ENCODE assay signal across 18 cellular contexts in genomic region chr2:190412971-190413370, GRCh38. TPM values are rescaled to one million over a fixed set of nuclear protein-coding genes. Genes with fewer than 3 reads are reported as not detected.
DNase-seq lines count a peak whose midpoint lies in the region; ATAC-seq and TF ChIP-seq lines count a peak whose summit lies in the region.
"Had no signal": no experiment of that assay in that cellular context is flagged by ENCODE, and none has a peak within 500 bp of the region (broad histone marks: within the 10 kb centered on the region; RNA-seq: fewer than 3 reads in every experiment).

No MANE protein-coding gene starts in this region.

- in situ Hi-C loops in mammary epithelial cell (cut with MboI; ENCODE audit: low sequenced_read_pairs in 2 of 2), result no loop called here

- peaks cover 24% of the 10 kb centered on the region for H3K79me2 ChIP-seq in mammary epithelial cell (ENCODE audit: insufficient read depth, low read length)

- no peaks in the 10 kb centered on the region for H3K27me3 Mint-ChIP-seq in CD8-positive, alpha-beta T cell (ENCODE audit: low read depth)
- H3K27me3 Mint-ChIP-seq in naive B cell, result no peaks in the 10 kb centered on the region

- WGBS in mammary epithelial cell (ENCODE audit: low coverage, missing lambda C conversion rate), result 18% methylated on average over 2 of the region's 3 CpGs

- no peaks in the 10 kb centered on the region for H3K36me3 ChIP-seq in CD8-positive, alpha-beta T cell (ENCODE audit: insufficient read depth, low read length)
- H3K36me3 ChIP-seq in HEK293 (ENCODE audit: control insufficient read depth in 2 of 2, insufficient read depth in 1 of 2, low read length in 2 of 2), result no peaks in the 10 kb centered on the region
- H3K36me3 ChIP-seq in mammary epithelial cell (ENCODE audit: insufficient read depth, low read length), result no peaks in the 10 kb centered on the region
- no peaks in the 10 kb centered on the region for H3K36me3 ChIP-seq in colonic mucosa
- H3K36me3 ChIP-seq: BE2C, left lung, upper lobe of right lung had no signal

- dilution Hi-C loops in mammary epithelial cell (cut with HindIII; ENCODE audit: low sequenced_read_pairs), result no loop called here

- H3K4me1 ChIP-seq in CD8-positive, alpha-beta T cell (ENCODE audit: insufficient read depth, low read length), result peaks cover 86% of the 10 kb centered on the region
- H3K4me1 ChIP-seq in HEK293 (ENCODE audit: control insufficient read depth, insufficient read depth, low read length) (peaks cover 12% of the 10 kb centered on the region), mammary epithelial cell (ENCODE audit: insufficient read depth, low read length) (peaks cover 35% of the 10 kb centered on the region), colonic mucosa (peaks cover 16% of the 10 kb centered on the region)

- no peak for TF ChIP-seq CTCF in CD8-positive, alpha-beta T cell (IDR thresholded peaks at IDR 0.05)
- no peak for TF ChIP-seq CTCF in HEK293 (tag by site-specific recombination; IDR thresholded peaks at IDR 0.05)
- TF ChIP-seq CTCF in mammary epithelial cell (conservative IDR thresholded peaks at IDR 0.05 in 1 of 2, IDR thresholded peaks at IDR 0.05 in 1 of 2; ENCODE audit: extremely low read depth in 1 of 2, insufficient read depth in 1 of 2, low read depth in 1 of 2, low read length in 2 of 2), result no peak
- no peak for TF ChIP-seq CTCF in colonic mucosa (IDR thresholded peaks at IDR 0.05)
- no peak for TF ChIP-seq CTCF in omental fat pad (IDR thresholded peaks at IDR 0.05)

- no peaks in the 10 kb centered on the region for H3K9me3 ChIP-seq in CD8-positive, alpha-beta T cell (ENCODE audit: low read length)
- H3K9me3 ChIP-seq in HEK293 (ENCODE audit: control insufficient read depth, insufficient read depth, low read depth, low read length), result no peaks in the 10 kb centered on the region
- no peaks in the 10 kb centered on the region for H3K9me3 ChIP-seq in mammary epithelial cell (replicated peaks; ENCODE audit: insufficient read depth, low read length)
- no peaks in the 10 kb centered on the region for H3K9me3 ChIP-seq in colonic mucosa
- H3K9me3 ChIP-seq: BE2C, left lung, upper lobe of right lung had no signal

- H2AFZ ChIP-seq in mammary epithelial cell (ENCODE audit: low read depth, low read length), result peak overlapping the region; percentile 71

- peak overlapping the region; percentile 20 for H3K4me3 Mint-ChIP-seq in CD8-positive, alpha-beta T cell
- H3K4me3 Mint-ChIP-seq in naive B cell, result peak overlapping the region in 2 of 8 donors; percentile 13 to 44
- H3K4me3 Mint-ChIP-seq: HFFc6 had no signal

- POLR2A ChIA-PET in CD8-positive, alpha-beta T cell (lab: Charles Lee), result no interaction called here
- POLR2A ChIA-PET in HEK293 (lab: Yijun Ruan, JAX), result no interaction called here

- DNase-seq in CD8-positive, alpha-beta T cell, result no peak
- no peak for DNase-seq in mammary epithelial cell
- no peak for DNase-seq in naive B cell
- no peak for DNase-seq in colonic mucosa
- DNase-seq in SW480 (ENCODE audit: low spot score), result no peak
- DNase-seq in omental fat pad (ENCODE audit: low spot score), result no peak
- no peak for DNase-seq in COR-L47 (lab: John Stamatoyannopoulos, UW)
- DNase-seq: activated CD4-positive, alpha-beta T cell treated with anti-CD3 and anti-CD28 coated beads for 1 hour; activated naive CD4-positive, alpha-beta T cell treated with anti-CD3 and anti-CD28 coated beads for 36 hours; BE2C; HFFc6; IMR-90; left lung; SHP77 treated with DMSO at 0.1 percent for 48 hours; upper lobe of right lung had no signal

- H3K9me3 Mint-ChIP-seq in CD8-positive, alpha-beta T cell, result no peaks in the 10 kb centered on the region
- no peaks in the 10 kb centered on the region for H3K9me3 Mint-ChIP-seq in naive B cell
- H3K9me3 Mint-ChIP-seq: activated naive CD4-positive, alpha-beta T cell treated with anti-CD3 and anti-CD28 coated beads for 36 hours; HFFc6 had no signal

- intact Hi-C loops in CD8-positive, alpha-beta T cell (cut with DNase I, micrococcal nuclease), result loop anchor here (5.0 to 10.0 kb wide), 3 partner anchors 52 to 628 kb away; partner anchors contain the start of genes ORMDL1 (in 1 of the 2), PMS1 (in 1 of the 2) and STAT1 (in 1 of the 2)
- intact Hi-C loops in mammary epithelial cell (cut with micrococcal nuclease), result no loop called here
- intact Hi-C loops in colonic mucosa (cut with DNase I), result no loop called here

- H3K27ac ChIP-seq in CD8-positive, alpha-beta T cell (ENCODE audit: low read depth, low read length), result no peak overlapping the region
- no peak overlapping the region for H3K27ac ChIP-seq in HEK293 (ENCODE audit: extremely low read depth, low read depth, low read length)
- peak overlapping the region; percentile 32 for H3K27ac ChIP-seq in mammary epithelial cell (ENCODE audit: insufficient read depth, low read depth, low read length)
- no peak overlapping the region for H3K27ac ChIP-seq in colonic mucosa
- H3K27ac ChIP-seq: upper lobe of right lung had no signal

- no TSS peak for BruUV-seq in mammary epithelial cell (replicated peaks; lab: Mats Ljungman, UMichigan)

- H3K36me3 Mint-ChIP-seq in CD8-positive, alpha-beta T cell, result peaks cover 26% of the 10 kb centered on the region
- no peaks in the 10 kb centered on the region for H3K36me3 Mint-ChIP-seq in naive B cell

- CTCF ChIA-PET in CD8-positive, alpha-beta T cell (lab: Charles Lee), result no interaction called here
- CTCF ChIA-PET in HEK293 (lab: Yijun Ruan, JAX), result interaction anchor here (1.7 kb wide), 1 partner anchor 47 kb away, joined by 5 read pairs; no protein-coding TSS in a partner anchor
- CTCF ChIA-PET in mammary epithelial cell (lab: Charles Lee; ENCODE audit: low non-redundant PET), result no interaction called here

- no peak overlapping the region for H3K4me3 ChIP-seq in CD8-positive, alpha-beta T cell (ENCODE audit: low read depth, low read length)
- H3K4me3 ChIP-seq in HEK293 (ENCODE audit: low read depth, low read length) (no peak overlapping the region), mammary epithelial cell (replicated peaks in 1 of 3; ENCODE audit: insufficient read depth in 1 of 3, low read depth in 2 of 3, low read length in 3 of 3) (no peak overlapping the region), colonic mucosa (no peak overlapping the region)
- H3K4me3 ChIP-seq: left lung, smooth muscle cell, upper lobe of right lung had no signal

- H3K4me1 Mint-ChIP-seq in CD8-positive, alpha-beta T cell (ENCODE audit: low read depth), result peaks cover 82% of the 10 kb centered on the region
- peaks cover 33 to 54% (median 37%) of the 10 kb centered on the region in 3 donors for H3K4me1 Mint-ChIP-seq in naive B cell

- no peaks in the 10 kb centered on the region for H4K20me1 ChIP-seq in mammary epithelial cell (ENCODE audit: insufficient read depth, low read length)

- H3K27ac Mint-ChIP-seq in CD8-positive, alpha-beta T cell, result peak overlapping the region; percentile 86
- H3K27ac Mint-ChIP-seq in naive B cell, result peak overlapping the region in 4 of 6 donors; percentile 13 to 89 (median 30)
- H3K27ac Mint-ChIP-seq: HFFc6, progenitor cell of endocrine pancreas had no signal

- peak overlapping the region; percentile 75 for H3K4me2 ChIP-seq in mammary epithelial cell (ENCODE audit: insufficient read depth, low read depth, low read length)
- H3K4me2 ChIP-seq: smooth muscle cell had no signal

- H3K9ac ChIP-seq in mammary epithelial cell (ENCODE audit: insufficient read depth, low read length), result no peak overlapping the region
- H3K9ac ChIP-seq in colonic mucosa (ENCODE audit: low read depth in 2 of 2, low read length in 2 of 2), result no peak overlapping the region

- no peak for ATAC-seq in CD8-positive, alpha-beta T cell
- ATAC-seq in naive B cell (ENCODE audit: low read depth in 2 of 2) (no peak), omental fat pad (ENCODE audit: low FRiP score) (no peak)
- ATAC-seq: left lung had no signal

- H3K27me3 ChIP-seq in CD8-positive, alpha-beta T cell (ENCODE audit: insufficient read depth, low read length), result no peaks in the 10 kb centered on the region
- H3K27me3 ChIP-seq in mammary epithelial cell (ENCODE audit: insufficient read depth, low read length) (no peaks in the 10 kb centered on the region), colonic mucosa (no peaks in the 10 kb centered on the region)
- H3K27me3 ChIP-seq: BE2C, upper lobe of right lung had no signal

TF ChIP-seq in HEK293, 187 proteins besides CTCF, POLR2A, EP300 and RAD21 (continues in another document):
- TF ChIP-seq ZNF280D (tag by site-specific recombination; IDR thresholded peaks at IDR 0.05) (no peak), SCRT2 (tag by site-specific recombination; IDR thresholded peaks at IDR 0.05) (peak; percentile 35; the same call in 1 of the 2 replicates), ZNF335 (tag by site-specific recombination; conservative IDR thresholded peaks at IDR 0.05) (no peak), ZNF416 (tag by site-specific recombination; IDR thresholded peaks at IDR 0.05) (no peak), ZNF560 (tag by site-specific recombination; IDR thresholded peaks at IDR 0.05; ENCODE audit: borderline replicate concordance) (no peak)

RNA-seq across cellular contexts. Expression of gene MFSD6, which starts 4.8 kb away (rescaled TPM):
- total RNA-seq in CD8-positive, alpha-beta T cell, result 10 to 100 TPM; 45.6 to 50.6 TPM
- 10 to 100 TPM; 33.7 to 71.7 TPM for total RNA-seq in mammary epithelial cell
- 21.2 TPM for polyA plus RNA-seq in mammary epithelial cell
- 34.0 TPM for polyA minus RNA-seq in mammary epithelial cell
- polyA plus RNA-seq in naive B cell (ENCODE audit: low read depth in 6 of 6), result 10 to 100 TPM in 4 of 6 donors, 1 to 10 TPM in 2; 2.0 to 16.7 (median 12.0) TPM
- 10 to 100 TPM; 60.9 to 83.3 TPM for total RNA-seq in colonic mucosa
- total RNA-seq in omental fat pad, result 100 to 1,000 TPM in 1 of 4 donors, 10 to 100 TPM in 3; 43.1 to 123 (median 60.5) TPM

Comparison
In these comparisons a context has a peak if more than half of its experiments do, and no peak if none do; other contexts are left out.
1. intact Hi-C loops: an anchor here in CD8-positive, alpha-beta T cell (5.0 to 10.0 kb wide); none called in mammary epithelial cell and colonic mucosa.